In the genomic region with DNA sequence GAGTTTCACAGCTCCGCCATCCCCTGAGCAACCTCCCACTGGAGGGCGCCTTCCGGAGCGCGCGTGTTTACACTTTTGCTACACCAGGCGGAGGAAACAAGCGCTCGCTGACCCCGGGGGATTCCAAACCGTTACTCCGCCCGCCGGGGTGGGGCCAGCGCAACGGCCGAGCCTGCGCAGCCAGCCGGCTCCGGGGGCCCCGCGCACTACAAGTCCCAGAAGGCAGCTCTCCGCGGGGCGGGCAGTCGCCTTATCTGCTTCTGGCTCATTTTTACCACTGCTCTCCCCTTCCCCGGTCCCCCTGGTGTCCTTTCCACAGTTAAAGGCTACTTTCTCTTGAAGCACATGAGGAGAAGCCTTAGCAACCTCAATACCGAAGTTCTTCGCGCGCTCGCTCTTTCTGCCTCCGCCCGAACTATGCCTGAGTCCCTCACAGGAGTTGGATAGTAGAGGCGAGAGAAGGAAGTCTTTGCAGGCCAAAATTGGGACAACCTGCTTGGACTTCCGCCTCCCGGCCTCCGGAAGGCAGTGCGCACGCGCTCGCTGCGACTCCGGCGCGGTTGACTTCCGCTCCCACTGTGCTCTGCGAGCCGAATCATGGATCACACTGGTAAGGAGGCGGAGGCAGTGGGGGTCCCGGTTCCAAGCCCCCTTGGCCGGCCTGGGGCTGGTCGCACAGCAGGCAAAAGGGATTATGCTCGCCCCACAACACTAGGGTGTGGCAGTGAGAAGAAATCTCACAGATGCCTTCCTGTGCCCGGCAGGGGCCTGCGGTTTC, we compare ENCODE assay signal across 1 cellular context.
TF ChIP-seq lines count a peak whose summit lies in the region.

A gene with protein sequence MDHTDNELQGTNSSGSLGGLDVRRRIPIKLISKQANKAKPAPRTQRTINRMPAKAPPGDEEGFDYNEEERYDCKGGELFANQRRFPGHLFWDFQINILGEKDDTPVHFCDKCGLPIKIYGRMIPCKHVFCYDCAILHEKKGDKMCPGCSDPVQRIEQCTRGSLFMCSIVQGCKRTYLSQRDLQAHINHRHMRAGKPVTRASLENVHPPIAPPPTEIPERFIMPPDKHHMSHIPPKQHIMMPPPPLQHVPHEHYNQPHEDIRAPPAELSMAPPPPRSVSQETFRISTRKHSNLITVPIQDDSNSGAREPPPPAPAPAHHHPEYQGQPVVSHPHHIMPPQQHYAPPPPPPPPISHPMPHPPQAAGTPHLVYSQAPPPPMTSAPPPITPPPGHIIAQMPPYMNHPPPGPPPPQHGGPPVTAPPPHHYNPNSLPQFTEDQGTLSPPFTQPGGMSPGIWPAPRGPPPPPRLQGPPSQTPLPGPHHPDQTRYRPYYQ (plus strand): TSS at position 576 of the 778 bp plus-strand sequence. CDS start 22 bp downstream, at position 598.

TF ChIP-seq in HepG2, 621 proteins besides CTCF, POLR2A, EP300 and RAD21 (continued from another document):
- TF ChIP-seq, protein P1, sequence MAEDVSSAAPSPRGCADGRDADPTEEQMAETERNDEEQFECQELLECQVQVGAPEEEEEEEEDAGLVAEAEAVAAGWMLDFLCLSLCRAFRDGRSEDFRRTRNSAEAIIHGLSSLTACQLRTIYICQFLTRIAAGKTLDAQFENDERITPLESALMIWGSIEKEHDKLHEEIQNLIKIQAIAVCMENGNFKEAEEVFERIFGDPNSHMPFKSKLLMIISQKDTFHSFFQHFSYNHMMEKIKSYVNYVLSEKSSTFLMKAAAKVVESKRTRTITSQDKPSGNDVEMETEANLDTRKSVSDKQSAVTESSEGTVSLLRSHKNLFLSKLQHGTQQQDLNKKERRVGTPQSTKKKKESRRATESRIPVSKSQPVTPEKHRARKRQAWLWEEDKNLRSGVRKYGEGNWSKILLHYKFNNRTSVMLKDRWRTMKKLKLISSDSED (CRISPR knock-in tag; IDR thresholded peaks at IDR 0.05): no peak
- TF ChIP-seq ZNF777 (CRISPR knock-in tag; IDR thresholded peaks at IDR 0.05) (0 out of 2 replicates have a peak, but pooled peaks have one; percentile 55), SATB2 (CRISPR knock-in tag; IDR thresholded peaks at IDR 0.05) (no peak; the same call in 1 of the 2 replicates), U2AF1 (optimal IDR thresholded peaks at IDR 0.05; ENCODE audit: low read depth, low read length) (peak; percentile 45), ZNF138 (CRISPR knock-in tag; IDR thresholded peaks at IDR 0.05; ENCODE audit: low read depth) (no peak), KLF15 (CRISPR knock-in tag; IDR thresholded peaks at IDR 0.05; ENCODE audit: borderline replicate concordance) (no peak), SMAD9 (CRISPR knock-in tag; IDR thresholded peaks at IDR 0.05) (no peak), ZNF850 (CRISPR knock-in tag; conservative IDR thresholded peaks at IDR 0.05) (no peak), SUZ12 (IDR thresholded peaks at IDR 0.05; ENCODE audit: low read depth, low read length) (peak; percentile 53), NFYC (CRISPR knock-in tag; IDR thresholded peaks at IDR 0.05) (no peak), ZNF724P (CRISPR knock-in tag; IDR thresholded peaks at IDR 0.05; ENCODE audit: borderline replicate concordance) (no peak), ZNF761 (CRISPR knock-in tag; conservative IDR thresholded peaks at IDR 0.05) (no peak), ZNF33A (CRISPR knock-in tag; IDR thresholded peaks at IDR 0.05; ENCODE audit: borderline replicate concordance) (no peak; the same call in 1 of the 2 replicates), SYNCRIP (IDR thresholded peaks at IDR 0.05; ENCODE audit: insufficient read depth, low read depth, low read length) (no peak), NFIB (CRISPR knock-in tag; IDR thresholded peaks at IDR 0.05; ENCODE audit: borderline replicate concordance) (no peak), ZNF326 (CRISPR knock-in tag; IDR thresholded peaks at IDR 0.05; ENCODE audit: borderline replicate concordance) (no peak), NR1H2 (CRISPR knock-in tag; IDR thresholded peaks at IDR 0.05; ENCODE audit: borderline replicate concordance, low read depth) (peak; percentile 64; the same call in 1 of the 2 replicates), ZSCAN29 (CRISPR knock-in tag; conservative IDR thresholded peaks at IDR 0.05) (no peak), ZNF737 (CRISPR knock-in tag; IDR thresholded peaks at IDR 0.05; ENCODE audit: borderline replicate concordance) (no peak), SMYD3 (CRISPR knock-in tag; IDR thresholded peaks at IDR 0.05) (no peak; the same call in 1 of the 2 replicates)
- TF ChIP-seq, protein P2, sequence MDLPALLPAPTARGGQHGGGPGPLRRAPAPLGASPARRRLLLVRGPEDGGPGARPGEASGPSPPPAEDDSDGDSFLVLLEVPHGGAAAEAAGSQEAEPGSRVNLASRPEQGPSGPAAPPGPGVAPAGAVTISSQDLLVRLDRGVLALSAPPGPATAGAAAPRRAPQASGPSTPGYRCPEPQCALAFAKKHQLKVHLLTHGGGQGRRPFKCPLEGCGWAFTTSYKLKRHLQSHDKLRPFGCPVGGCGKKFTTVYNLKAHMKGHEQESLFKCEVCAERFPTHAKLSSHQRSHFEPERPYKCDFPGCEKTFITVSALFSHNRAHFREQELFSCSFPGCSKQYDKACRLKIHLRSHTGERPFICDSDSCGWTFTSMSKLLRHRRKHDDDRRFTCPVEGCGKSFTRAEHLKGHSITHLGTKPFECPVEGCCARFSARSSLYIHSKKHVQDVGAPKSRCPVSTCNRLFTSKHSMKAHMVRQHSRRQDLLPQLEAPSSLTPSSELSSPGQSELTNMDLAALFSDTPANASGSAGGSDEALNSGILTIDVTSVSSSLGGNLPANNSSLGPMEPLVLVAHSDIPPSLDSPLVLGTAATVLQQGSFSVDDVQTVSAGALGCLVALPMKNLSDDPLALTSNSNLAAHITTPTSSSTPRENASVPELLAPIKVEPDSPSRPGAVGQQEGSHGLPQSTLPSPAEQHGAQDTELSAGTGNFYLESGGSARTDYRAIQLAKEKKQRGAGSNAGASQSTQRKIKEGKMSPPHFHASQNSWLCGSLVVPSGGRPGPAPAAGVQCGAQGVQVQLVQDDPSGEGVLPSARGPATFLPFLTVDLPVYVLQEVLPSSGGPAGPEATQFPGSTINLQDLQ (CRISPR knock-in tag; IDR thresholded peaks at IDR 0.05): no peak
- TF ChIP-seq, protein P3, sequence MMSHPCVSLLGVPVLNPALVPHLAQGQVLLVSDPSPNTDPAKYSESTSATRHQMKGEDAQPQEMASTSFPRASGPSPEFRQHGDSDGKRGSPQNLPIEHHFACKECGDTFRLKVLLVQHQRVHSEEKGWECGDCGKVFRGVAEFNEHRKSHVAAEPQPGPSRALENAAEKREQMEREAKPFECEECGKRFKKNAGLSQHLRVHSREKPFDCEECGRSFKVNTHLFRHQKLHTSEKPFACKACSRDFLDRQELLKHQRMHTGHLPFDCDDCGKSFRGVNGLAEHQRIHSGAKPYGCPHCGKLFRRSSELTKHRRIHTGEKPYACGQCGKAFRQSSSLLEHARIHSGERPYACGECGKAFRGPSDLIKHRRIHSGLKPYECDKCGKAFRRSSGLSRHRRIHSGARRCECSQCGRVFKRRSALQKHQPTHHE (CRISPR knock-in tag; IDR thresholded peaks at IDR 0.05; ENCODE audit: borderline replicate concordance): 0 out of 2 replicates have a peak, but pooled peaks have one; percentile 40
